9 cellular contexts compared by ENCODE assay signal in the genomic region with DNA sequence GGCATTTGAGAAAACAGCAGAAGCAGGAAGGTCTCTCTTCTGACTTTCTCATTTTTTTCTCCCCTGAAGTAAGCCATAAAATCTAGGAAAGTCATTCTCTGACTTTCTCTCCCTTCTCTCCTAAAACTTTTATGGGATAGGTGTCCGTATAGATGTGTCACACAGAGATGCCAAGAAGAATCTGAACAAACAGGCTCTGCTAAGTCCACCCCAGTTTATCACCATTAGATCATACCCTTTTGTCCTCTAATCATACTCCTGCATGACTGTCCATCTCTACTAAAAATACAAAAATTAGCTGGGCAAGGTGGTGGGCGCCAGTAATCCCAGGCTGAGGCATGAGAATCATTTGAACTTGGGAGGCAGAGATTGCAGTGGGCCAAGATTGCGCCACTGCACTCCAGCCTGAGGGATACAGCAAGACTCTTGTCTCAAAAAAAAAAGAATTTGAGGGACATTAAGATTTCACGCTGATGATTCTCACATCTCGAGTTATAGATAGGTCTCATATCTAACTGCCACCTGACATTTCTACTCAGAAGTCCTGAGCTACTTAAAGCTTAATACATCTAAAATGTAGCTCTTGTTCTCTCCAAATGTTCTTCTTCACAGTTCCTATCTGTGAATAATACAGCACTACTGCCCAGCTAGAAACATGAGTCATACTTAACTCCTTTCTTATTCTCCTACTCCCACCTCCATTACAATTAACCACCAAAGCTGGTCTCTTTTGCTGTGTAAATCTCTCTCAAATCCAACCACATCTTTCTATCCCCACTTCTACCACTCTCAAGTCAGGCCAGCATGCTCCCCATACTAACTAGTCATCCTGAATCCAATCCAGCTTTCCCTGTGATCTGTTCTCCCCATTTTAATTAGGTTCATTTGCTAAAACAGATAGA. TPM values are rescaled to one million over a fixed set of nuclear protein-coding genes. Genes with fewer than 3 reads are reported as not detected.
DNase-seq lines count a peak whose midpoint lies in the region; ATAC-seq, FAIRE-seq and TF ChIP-seq lines count a peak whose summit lies in the region.
"Had no signal": no experiment of that assay in that cellular context is flagged by ENCODE, and none has a peak within 500 bp of the region (broad histone marks: within the 10 kb centered on the region; RNA-seq: fewer than 3 reads in every experiment).

No MANE protein-coding gene starts in this region.

- H2BK12ac ChIP-seq in mesenchymal stem cell (ENCODE audit: low read length in 2 of 2), result no peak overlapping the region

- POLR2A ChIA-PET in IMR-90 (lab: Charles Lee; ENCODE audit: unreplicated experiment), result no interaction called here

- peaks cover 25% of the 10 kb centered on the region; the same call in 1 of the 2 replicates for H4K20me1 ChIP-seq in DND-41 (ENCODE audit: insufficient read depth, low read length)
- peaks cover 21% of the 10 kb centered on the region; the same call in 1 of the 2 replicates for H4K20me1 ChIP-seq in IMR-90 (ENCODE audit: insufficient read depth, low read length)

- H3K4me3 ChIP-seq in DND-41 (ENCODE audit: low read depth in 1 of 2, low read length in 2 of 2), result no peak overlapping the region
- no peak overlapping the region for H3K4me3 ChIP-seq in IMR-90 (ENCODE audit: insufficient read depth, low read depth, low read length)
- no peak overlapping the region for H3K4me3 ChIP-seq in bronchial epithelial cell (ENCODE audit: low read depth, low read length)
- H3K4me3 ChIP-seq in mesenchymal stem cell (ENCODE audit: insufficient read depth in 1 of 2, low read depth in 1 of 2, low read length in 2 of 2), result no peak overlapping the region

- H3K9me3 ChIP-seq in DND-41 (ENCODE audit: insufficient read depth, low read length, severe bottlenecking), result no peaks in the 10 kb centered on the region
- no peaks in the 10 kb centered on the region for H3K9me3 ChIP-seq in IMR-90 (ENCODE audit: control insufficient read depth, insufficient read depth, low read length)
- no peaks in the 10 kb centered on the region for H3K9me3 ChIP-seq in mesenchymal stem cell (ENCODE audit: control insufficient read depth, low read length)

- H2AK5ac ChIP-seq in IMR-90 (ENCODE audit: low read depth, low read length), result no peak overlapping the region
- no peak overlapping the region for H2AK5ac ChIP-seq in mesenchymal stem cell (ENCODE audit: low read length, severe bottlenecking)

- no peak overlapping the region for H2BK20ac ChIP-seq in IMR-90 (ENCODE audit: low read depth, low read length)

- H3K4me1 ChIP-seq in DND-41 (ENCODE audit: insufficient read depth, low read length) (no peaks in the 10 kb centered on the region), IMR-90 (ENCODE audit: control insufficient read depth, insufficient read depth, low read length) (0 out of 2 replicates have a peak, but pooled peaks cover 2% of the 10 kb centered on the region), mesenchymal stem cell (ENCODE audit: control insufficient read depth, insufficient read depth, low read depth, low read length) (no peaks in the 10 kb centered on the region)

- H2BK15ac ChIP-seq in IMR-90 (ENCODE audit: low read depth, low read length) (no peak overlapping the region), mesenchymal stem cell (ENCODE audit: low read depth, poor library complexity, severe bottlenecking) (no peak overlapping the region)

- H3K27me3 ChIP-seq in DND-41 (ENCODE audit: insufficient read depth, low read length, poor library complexity), result no peaks in the 10 kb centered on the region
- no peaks in the 10 kb centered on the region for H3K27me3 ChIP-seq in IMR-90 (ENCODE audit: control insufficient read depth, insufficient read depth, low read length)
- H3K27me3 ChIP-seq in bronchial epithelial cell (ENCODE audit: control insufficient read depth, insufficient read depth, low read length), result no peaks in the 10 kb centered on the region
- no peaks in the 10 kb centered on the region for H3K27me3 ChIP-seq in mesenchymal stem cell (ENCODE audit: control insufficient read depth in 1 of 2, insufficient read depth in 1 of 2, low read length in 2 of 2)

- H3K9me1 ChIP-seq in IMR-90 (ENCODE audit: insufficient read depth, low read length), result no peaks in the 10 kb centered on the region; the same call in none of the 2 replicates

- no peak overlapping the region for H3K14ac ChIP-seq in IMR-90 (replicated peaks; ENCODE audit: low read depth, low read length)
- no peak overlapping the region for H3K14ac ChIP-seq in mesenchymal stem cell (ENCODE audit: low read length in 2 of 2)

- CTCF ChIA-PET in IMR-90 (lab: Yijun Ruan, JAX), result interaction anchor here (0.6 to 1.2 kb wide), 3 partner anchors 10 to 110 kb away, joined by 3 to 5 read pairs (median 3); no protein-coding TSS in a partner anchor

- H3K4me2 ChIP-seq in DND-41 (ENCODE audit: insufficient read depth, low read length) (no peak overlapping the region), IMR-90 (ENCODE audit: low read depth, low read length) (no peak overlapping the region), mesenchymal stem cell (ENCODE audit: low read length, poor library complexity, severe bottlenecking) (no peak overlapping the region)

- in situ Hi-C loops in IMR-90 (cut with MboI; ENCODE audit: low sequenced_read_pairs), result loop anchor here (25.0 kb wide), 1 partner anchor 387 kb away; no protein-coding TSS in a partner anchor

- dilution Hi-C loops in IMR-90 (cut with HindIII; ENCODE audit: low sequenced_read_pairs, unreplicated experiment), result no loop called here

- H3K23ac ChIP-seq in IMR-90 (ENCODE audit: low read depth, low read length), result no peak overlapping the region
- no peak overlapping the region for H3K23ac ChIP-seq in mesenchymal stem cell (ENCODE audit: low read length in 2 of 2)

- BruUV-seq in IMR-90 (replicated peaks; lab: Mats Ljungman, UMichigan), result no TSS peak

- H3K9ac ChIP-seq in DND-41 (ENCODE audit: low read depth, low read length) (no peak overlapping the region), IMR-90 (ENCODE audit: low read depth, low read length) (no peak overlapping the region), mesenchymal stem cell (ENCODE audit: low read length) (peak overlapping the region; percentile 17)

- no peak for TF ChIP-seq POLR2A in IMR-90 (IDR thresholded peaks at IDR 0.05; ENCODE audit: low read depth, low read length)

- 93% methylated on average over 4 of the region's 5 CpGs; no CpG with 5 or more reads in 1 of the 2 experiments for WGBS in IMR-90 (ENCODE audit: extremely low coverage in 2 of 2, insufficient read length in 1 of 2), 2 experiments
- 85% methylated on average over 5 of the region's 5 CpGs for WGBS in mesenchymal stem cell

- DNase-seq in DND-41, result no peak
- peak; percentile 61 for DNase-seq in IMR-90
- peak; percentile 69 for DNase-seq in bronchial epithelial cell (ENCODE audit: low read depth)
- peak; percentile 64 for DNase-seq in mesenchymal stem cell
- DNase-seq in NCI-H146 (lab: John Stamatoyannopoulos, UW), result no peak
- no peak for DNase-seq in SKM-1 (lab: John Stamatoyannopoulos, UW; ENCODE audit: unreplicated experiment)
- DNase-seq: substantia nigra had no signal

- H2AFZ ChIP-seq in DND-41 (ENCODE audit: low read depth, low read length) (no peak overlapping the region), IMR-90 (replicated peaks; ENCODE audit: low read length, poor library complexity) (no peak overlapping the region), mesenchymal stem cell (ENCODE audit: low read depth, low read length) (no peak overlapping the region)

- H2BK5ac ChIP-seq in IMR-90 (ENCODE audit: low read depth, low read length, poor library complexity, severe bottlenecking) (no peak overlapping the region), mesenchymal stem cell (ENCODE audit: low read depth, low read length, poor library complexity, severe bottlenecking) (peak overlapping the region; percentile 2)

- no peak for TF ChIP-seq CTCF in DND-41 (IDR thresholded peaks at IDR 0.05; ENCODE audit: borderline replicate concordance, extremely low read depth, low read length, poor library complexity, severe bottlenecking)
- TF ChIP-seq CTCF in IMR-90 (conservative IDR thresholded peaks at IDR 0.05; ENCODE audit: low read depth, low read length), result no peak
- no peak for TF ChIP-seq CTCF in bronchial epithelial cell (IDR thresholded peaks at IDR 0.05; ENCODE audit: insufficient read depth, low read length, severe bottlenecking)

- FAIRE-seq in bronchial epithelial cell (lab: Jason Lieb, UNC), result no peak

- H3K36me3 ChIP-seq in DND-41 (ENCODE audit: insufficient read depth, low read length) (peaks cover 51% of the 10 kb centered on the region), IMR-90 (ENCODE audit: control insufficient read depth, insufficient read depth, low read length) (peaks cover 3% of the 10 kb centered on the region), bronchial epithelial cell (ENCODE audit: control insufficient read depth, insufficient read depth, low read length) (no peaks in the 10 kb centered on the region), mesenchymal stem cell (ENCODE audit: control insufficient read depth in 1 of 2, insufficient read depth in 2 of 2, low read depth in 1 of 2, low read length in 2 of 2) (peaks cover 9 to 37% of the 10 kb centered on the region in 2 experiments)

- H4K8ac ChIP-seq in IMR-90 (ENCODE audit: low read depth in 2 of 2, low read length in 2 of 2) (no peak overlapping the region), mesenchymal stem cell (ENCODE audit: low read length) (no peak overlapping the region)

- H4K5ac ChIP-seq in IMR-90 (ENCODE audit: low read depth, low read length), result no peak overlapping the region

- intact Hi-C loops in IMR-90 (cut with micrococcal nuclease), result no loop called here

- H4K91ac ChIP-seq in IMR-90 (ENCODE audit: insufficient read depth, low read depth, low read length) (no peak overlapping the region), mesenchymal stem cell (ENCODE audit: low read length) (no peak overlapping the region)

- H3K18ac ChIP-seq in IMR-90 (ENCODE audit: low read depth, low read length), result no peak overlapping the region
- no peak overlapping the region for H3K18ac ChIP-seq in mesenchymal stem cell (ENCODE audit: low read depth in 1 of 2, low read length in 2 of 2)

- no peak overlapping the region for H2AK9ac ChIP-seq in IMR-90 (replicated peaks; ENCODE audit: low read depth, low read length, poor library complexity)

- H3K79me1 ChIP-seq in IMR-90 (ENCODE audit: low read depth in 1 of 2, low read length in 2 of 2) (peaks cover 32 to 44% of the 10 kb centered on the region in 2 experiments), mesenchymal stem cell (replicated peaks; ENCODE audit: low read length, poor library complexity, severe bottlenecking) (peaks cover 13% of the 10 kb centered on the region)

- no peak for TF ChIP-seq RAD21 in IMR-90 (IDR thresholded peaks at IDR 0.05; ENCODE audit: low read length)

- peaks cover 97% of the 10 kb centered on the region for H3K79me2 ChIP-seq in DND-41 (ENCODE audit: insufficient read depth, low read length)

- H2BK120ac ChIP-seq in IMR-90 (ENCODE audit: low read depth, low read length) (no peak overlapping the region), mesenchymal stem cell (ENCODE audit: low read depth, low read length) (no peak overlapping the region)

- H3K27ac ChIP-seq in DND-41 (ENCODE audit: low read length) (no peak overlapping the region), IMR-90 (ENCODE audit: insufficient read depth, low read length) (no peak overlapping the region), mesenchymal stem cell (ENCODE audit: low read length, poor library complexity, severe bottlenecking) (peak overlapping the region; percentile 16)

- no peak overlapping the region for H3K4ac ChIP-seq in IMR-90 (ENCODE audit: low read depth, low read length)
- H3K4ac ChIP-seq in mesenchymal stem cell (ENCODE audit: low read depth in 1 of 2, low read length in 2 of 2), result no peak overlapping the region

- ATAC-seq in DND-41 (ENCODE audit: insufficient read depth, low read depth), result peak; percentile 64
- ATAC-seq in IMR-90 (ENCODE audit: low read depth), result peak; percentile 81
- ATAC-seq in GM21786 (IDR thresholded peaks at IDR 0.05; ENCODE audit: unreplicated experiment), result no peak
- ATAC-seq in GM21423 (IDR thresholded peaks at IDR 0.05; ENCODE audit: unreplicated experiment), result no peak

- H3K56ac ChIP-seq in IMR-90 (ENCODE audit: extremely low read depth, insufficient read depth, low read length), result no peak overlapping the region

RNA-seq across cellular contexts. Expression of gene ZNF644, which starts 47.7 kb away (rescaled TPM):
- total RNA-seq in IMR-90 (2012; rRNA removed), result 45.3 and 66.7 TPM in 2 replicates
- polyA plus RNA-seq in IMR-90 (2012; rRNA removed), result 7.1 and 9.0 TPM in 2 replicates
- polyA plus RNA-seq in IMR-90 (2012; cell fraction: cytosol; rRNA removed), result 1.1 and 1.3 TPM in 2 replicates
- 0.84 and 18.8 TPM in 2 replicates for polyA plus RNA-seq in IMR-90 (2012; cell fraction: nucleus; rRNA removed; ENCODE audit: low replicate concordance)
- total RNA-seq in bronchial epithelial cell, result 52.0 and 54.5 TPM in 2 replicates
- 22.6 TPM for polyA plus RNA-seq in mesenchymal stem cell (2013, experiment 1 of 2)
- polyA plus RNA-seq in mesenchymal stem cell (2013, experiment 2 of 2), result 22.1 TPM

Comparison
In these comparisons a context has a peak if more than half of its experiments do, and no peak if none do; other contexts are left out.
1. ATAC-seq: peak in DND-41 (single experiment) and IMR-90 (single experiment); none in GM21786 (single experiment) and GM21423 (single experiment).
2. DNase-seq: peak in IMR-90 (single experiment), bronchial epithelial cell (single experiment) and mesenchymal stem cell (single experiment); none in DND-41 (single experiment), NCI-H146 (single experiment) and SKM-1 (single experiment).